1 cellular context compared by ENCODE assay signal in the genomic region with DNA sequence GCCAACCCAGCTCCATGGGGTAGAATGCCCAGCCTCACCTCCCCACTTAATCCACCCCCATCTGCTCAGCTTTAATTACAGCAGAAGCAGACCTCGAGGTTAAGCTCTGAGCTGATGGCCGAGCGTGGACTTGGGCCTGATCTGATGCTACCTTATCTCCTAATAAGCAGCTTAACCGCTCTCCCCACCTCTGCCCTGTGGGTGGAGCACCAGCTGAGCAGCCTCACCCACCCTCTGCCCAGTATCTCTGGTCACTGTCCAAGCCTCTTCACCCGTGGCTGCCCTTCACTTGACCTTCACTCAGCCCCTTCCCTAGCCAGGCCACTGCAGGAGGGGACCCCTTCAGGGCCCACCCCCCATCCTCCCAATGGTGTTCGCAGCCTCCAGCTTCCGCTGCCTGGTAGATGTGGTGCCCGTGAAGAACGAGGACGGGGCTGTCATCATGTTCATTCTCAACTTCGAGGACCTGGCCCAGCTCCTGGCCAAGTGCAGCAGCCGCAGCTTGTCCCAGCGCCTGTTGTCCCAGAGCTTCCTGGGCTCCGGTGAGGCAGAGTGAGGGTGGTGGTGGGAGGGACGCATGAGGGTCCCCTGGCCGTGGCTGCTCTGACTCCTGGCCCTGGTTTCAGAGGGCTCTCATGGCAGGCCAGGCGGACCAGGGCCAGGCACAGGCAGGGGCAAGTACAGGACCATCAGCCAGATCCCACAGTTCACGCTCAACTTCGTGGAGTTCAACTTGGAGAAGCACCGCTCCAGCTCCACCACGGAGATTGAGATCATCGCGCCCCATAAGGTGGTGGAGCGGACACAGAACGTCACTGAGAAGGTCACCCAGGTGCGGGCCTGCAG.
TF ChIP-seq lines count a peak whose summit lies in the region.

No MANE protein-coding gene starts in this region.

TF ChIP-seq in HepG2, 621 proteins besides CTCF, POLR2A, EP300 and RAD21 (continued from another document):
- TF ChIP-seq ZNF407 (CRISPR knock-in tag; IDR thresholded peaks at IDR 0.05; ENCODE audit: not compliant biosample characterization) (no peak), CHD2 (IDR thresholded peaks at IDR 0.05; ENCODE audit: low read depth, low read length) (no peak), ZNF609 (CRISPR knock-in tag; IDR thresholded peaks at IDR 0.05; ENCODE audit: borderline replicate concordance) (0 out of 2 replicates have a peak, but pooled peaks have one; percentile 9), TARDBP (CRISPR knock-in tag; IDR thresholded peaks at IDR 0.05) (no peak), ZBTB38 (CRISPR knock-in tag; IDR thresholded peaks at IDR 0.05) (peak; percentile 91), KDM5B (CRISPR knock-in tag; IDR thresholded peaks at IDR 0.05; ENCODE audit: borderline replicate concordance) (peak; percentile 29; the same call in 1 of the 2 replicates), ZNF496 (CRISPR knock-in tag; IDR thresholded peaks at IDR 0.05; ENCODE audit: insufficient replicate concordance) (no peak), HNRNPL (IDR thresholded peaks at IDR 0.05; ENCODE audit: low read depth, low read length) (peak; percentile 70; the same call in 1 of the 2 replicates), ZFYVE20 (CRISPR knock-in tag; IDR thresholded peaks at IDR 0.05; ENCODE audit: borderline replicate concordance, low read depth) (no peak), PCBP2 (optimal IDR thresholded peaks at IDR 0.05; ENCODE audit: low read depth, low read length, poor library complexity, severe bottlenecking) (no peak), HMG20A (CRISPR knock-in tag; IDR thresholded peaks at IDR 0.05; ENCODE audit: borderline replicate concordance) (no peak), PAF1 (CRISPR knock-in tag; IDR thresholded peaks at IDR 0.05) (no peak), PHF21A (CRISPR knock-in tag; IDR thresholded peaks at IDR 0.05) (no peak), HNF1A (IDR thresholded peaks at IDR 0.05; ENCODE audit: low read depth) (no peak), HNF1A (CRISPR knock-in tag; IDR thresholded peaks at IDR 0.05; ENCODE audit: borderline replicate concordance) (peak; percentile 29; the same call in 1 of the 2 replicates), ZFX (CRISPR knock-in tag; IDR thresholded peaks at IDR 0.05; ENCODE audit: low read depth) (peak; percentile 14; the same call in 1 of the 2 replicates), NR3C1 (CRISPR knock-in tag; IDR thresholded peaks at IDR 0.05) (no peak), SRSF1 (optimal IDR thresholded peaks at IDR 0.05; ENCODE audit: low read depth, low read length) (peak; percentile 32), NFIB (CRISPR knock-in tag; IDR thresholded peaks at IDR 0.05; ENCODE audit: borderline replicate concordance) (0 out of 2 replicates have a peak, but pooled peaks have one; percentile 17), PHF20 (CRISPR knock-in tag; IDR thresholded peaks at IDR 0.05) (no peak), PAX8 (CRISPR knock-in tag; IDR thresholded peaks at IDR 0.05; ENCODE audit: borderline replicate concordance) (no peak), HDAC2 (CRISPR knock-in tag; IDR thresholded peaks at IDR 0.05) (no peak), SMAD1 (CRISPR knock-in tag; IDR thresholded peaks at IDR 0.05; ENCODE audit: borderline replicate concordance, low read depth) (no peak), ZSCAN25 (CRISPR knock-in tag; IDR thresholded peaks at IDR 0.05) (peak; percentile 75)
- TF ChIP-seq, protein P1, sequence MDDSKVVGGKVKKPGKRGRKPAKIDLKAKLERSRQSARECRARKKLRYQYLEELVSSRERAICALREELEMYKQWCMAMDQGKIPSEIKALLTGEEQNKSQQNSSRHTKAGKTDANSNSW (CRISPR knock-in tag; IDR thresholded peaks at IDR 0.05; ENCODE audit: borderline replicate concordance), result no peak
- TF ChIP-seq, protein P2, sequence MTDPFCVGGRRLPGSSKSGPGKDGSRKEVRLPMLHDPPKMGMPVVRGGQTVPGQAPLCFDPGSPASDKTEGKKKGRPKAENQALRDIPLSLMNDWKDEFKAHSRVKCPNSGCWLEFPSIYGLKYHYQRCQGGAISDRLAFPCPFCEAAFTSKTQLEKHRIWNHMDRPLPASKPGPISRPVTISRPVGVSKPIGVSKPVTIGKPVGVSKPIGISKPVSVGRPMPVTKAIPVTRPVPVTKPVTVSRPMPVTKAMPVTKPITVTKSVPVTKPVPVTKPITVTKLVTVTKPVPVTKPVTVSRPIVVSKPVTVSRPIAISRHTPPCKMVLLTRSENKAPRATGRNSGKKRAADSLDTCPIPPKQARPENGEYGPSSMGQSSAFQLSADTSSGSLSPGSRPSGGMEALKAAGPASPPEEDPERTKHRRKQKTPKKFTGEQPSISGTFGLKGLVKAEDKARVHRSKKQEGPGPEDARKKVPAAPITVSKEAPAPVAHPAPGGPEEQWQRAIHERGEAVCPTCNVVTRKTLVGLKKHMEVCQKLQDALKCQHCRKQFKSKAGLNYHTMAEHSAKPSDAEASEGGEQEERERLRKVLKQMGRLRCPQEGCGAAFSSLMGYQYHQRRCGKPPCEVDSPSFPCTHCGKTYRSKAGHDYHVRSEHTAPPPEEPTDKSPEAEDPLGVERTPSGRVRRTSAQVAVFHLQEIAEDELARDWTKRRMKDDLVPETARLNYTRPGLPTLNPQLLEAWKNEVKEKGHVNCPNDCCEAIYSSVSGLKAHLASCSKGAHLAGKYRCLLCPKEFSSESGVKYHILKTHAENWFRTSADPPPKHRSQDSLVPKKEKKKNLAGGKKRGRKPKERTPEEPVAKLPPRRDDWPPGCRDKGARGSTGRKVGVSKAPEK (CRISPR knock-in tag; IDR thresholded peaks at IDR 0.05; ENCODE audit: borderline replicate concordance), result peak; percentile 79; the same call in 1 of the 2 replicates
